In the genomic region with DNA sequence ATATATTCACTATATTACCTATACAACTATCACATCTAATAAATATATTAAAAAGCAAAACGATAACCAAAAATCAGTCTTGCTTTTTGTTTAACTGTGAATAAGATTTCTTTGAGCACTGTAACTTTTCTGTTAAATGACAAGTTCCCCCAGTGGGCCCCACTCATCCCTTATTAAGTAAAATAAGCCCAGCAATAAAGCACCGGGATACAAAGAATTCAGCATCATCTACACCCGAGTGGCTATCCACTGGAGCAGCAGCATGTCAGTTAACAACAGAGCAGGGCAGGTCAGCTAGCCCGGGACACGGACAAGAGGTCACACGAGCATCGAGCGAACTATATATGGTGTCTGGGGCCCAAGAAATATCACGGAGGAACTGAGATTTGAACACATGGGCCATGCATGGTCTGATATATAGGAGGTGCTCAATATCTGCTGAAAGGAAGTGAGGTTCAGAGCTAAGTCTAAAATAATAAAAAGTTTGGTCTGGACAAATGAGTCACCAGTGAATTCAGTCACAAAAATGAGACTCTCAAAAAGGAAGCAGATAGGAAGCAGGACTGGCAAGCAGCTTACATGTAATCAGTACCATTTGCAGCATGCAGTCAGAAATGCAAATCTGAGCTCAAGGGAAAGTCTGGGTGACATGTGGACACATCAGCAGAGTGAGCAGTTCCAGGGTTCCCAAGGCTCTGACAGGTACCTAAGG, we compare ENCODE assay signal across 9 cellular contexts. TPM values are rescaled to one million over a fixed set of nuclear protein-coding genes. Genes with fewer than 3 reads are reported as not detected.
DNase-seq lines count a peak whose midpoint lies in the region; ATAC-seq and TF ChIP-seq lines count a peak whose summit lies in the region.
"Had no signal": no experiment of that assay in that cellular context is flagged by ENCODE, and none has a peak within 500 bp of the region (broad histone marks: within the 10 kb centered on the region; RNA-seq: fewer than 3 reads in every experiment).

No MANE protein-coding gene starts in this region.

- H2AFZ ChIP-seq in H9 (ENCODE audit: low read length): no peak overlapping the region

- H2BK5ac ChIP-seq in H9 (ENCODE audit: insufficient read length, low read length): no peak overlapping the region

- no peak overlapping the region for H3K4ac ChIP-seq in H9 (ENCODE audit: low read depth, low read length)

- no peaks in the 10 kb centered on the region for H3K79me2 ChIP-seq in H9 (ENCODE audit: insufficient read depth, low read length)

- TF ChIP-seq CTCF in H9 (conservative IDR thresholded peaks at IDR 0.05): no peak

- H3K36me3 Mint-ChIP-seq in activated naive CD8-positive, alpha-beta T cell treated with anti-CD3 and anti-CD28 coated beads for 36 hours: peaks cover 17% of the 10 kb centered on the region
- H3K36me3 Mint-ChIP-seq in stimulated activated memory B cell treated with anti-CD40 and anti-IgM and Interleukin-4, amounts not matched to agents 10 μg/mL and 1 μg/mL and 100 μg/mL, for 72 hours: peaks cover 45% of the 10 kb centered on the region
- peaks cover 5 to 20% (median 20%) of the 10 kb centered on the region in 3 experiments; a peak in 6 of 7 replicates for H3K36me3 Mint-ChIP-seq in H9 (ENCODE audit: insufficient read depth in 1 of 3, low read depth in 3 of 3)

- no peak overlapping the region for H2BK120ac ChIP-seq in H9 (ENCODE audit: low read depth, low read length, poor library complexity, severe bottlenecking)

- no peak overlapping the region for H3K27ac ChIP-seq in H9 (ENCODE audit: insufficient read length, low read depth, low read length)

- peaks cover 7% of the 10 kb centered on the region for H3K27me3 Mint-ChIP-seq in activated naive CD8-positive, alpha-beta T cell treated with anti-CD3 and anti-CD28 coated beads for 36 hours
- H3K27me3 Mint-ChIP-seq in stimulated activated memory B cell treated with anti-CD40 and anti-IgM and Interleukin-4, amounts not matched to agents 10 μg/mL and 1 μg/mL and 100 μg/mL, for 72 hours: no peaks in the 10 kb centered on the region
- peaks cover 9% of the 10 kb centered on the region for H3K27me3 Mint-ChIP-seq in H9 (ENCODE audit: low read depth)

- no peak overlapping the region for H3K4me2 ChIP-seq in H9 (ENCODE audit: insufficient read depth, insufficient read length, low read length)

- H3K23me2 ChIP-seq in H9 (ENCODE audit: insufficient read length, low read depth, low read length, poor library complexity, severe bottlenecking): peaks cover 16% of the 10 kb centered on the region

- H2BK20ac ChIP-seq in H9 (ENCODE audit: low read depth, low read length, poor library complexity, severe bottlenecking): no peak overlapping the region

- H2BK12ac ChIP-seq in H9 (ENCODE audit: insufficient read length, low read depth, low read length): no peak overlapping the region

- no peak overlapping the region for H4K5ac ChIP-seq in H9 (ENCODE audit: insufficient read length, low read depth, low read length)

- DNase-seq in AML-193 (lab: John Stamatoyannopoulos, UW) (peak; percentile 12 to 16), GM19238 (ENCODE audit: insufficient read length, low spot score) (peak; percentile 33), DMS53 treated with DMSO at 0.1 percent for 48 hours (lab: John Stamatoyannopoulos, UW; ENCODE audit: unreplicated experiment) (no peak), H9 (no peak)
- no peak for DNase-seq in activated naive CD8-positive, alpha-beta T cell treated with anti-CD3 and anti-CD28 coated beads for 36 hours
- DNase-seq in activated CD8-positive, alpha-beta memory T cell treated with anti-CD3 and anti-CD28 coated beads, Interleukin-2, amount 50 U/mL, for 48 hours: no peak

- no peak overlapping the region for H3K23ac ChIP-seq in H9 (ENCODE audit: insufficient read length, low read depth, low read length)

- peak overlapping the region; percentile 66 for H3K27ac Mint-ChIP-seq in activated naive CD8-positive, alpha-beta T cell treated with anti-CD3 and anti-CD28 coated beads for 36 hours
- H3K27ac Mint-ChIP-seq in stimulated activated memory B cell treated with anti-CD40 and anti-IgM and Interleukin-4, amounts not matched to agents 10 μg/mL and 1 μg/mL and 100 μg/mL, for 72 hours: peak overlapping the region; percentile 96
- H3K27ac Mint-ChIP-seq in H9: no peak overlapping the region

- no peak overlapping the region for H2BK15ac ChIP-seq in H9 (ENCODE audit: low read depth, low read length)

- H3K4me1 Mint-ChIP-seq in activated naive CD8-positive, alpha-beta T cell treated with anti-CD3 and anti-CD28 coated beads for 36 hours: peaks cover 41% of the 10 kb centered on the region
- H3K4me1 Mint-ChIP-seq in stimulated activated memory B cell treated with anti-CD40 and anti-IgM and Interleukin-4, amounts not matched to agents 10 μg/mL and 1 μg/mL and 100 μg/mL, for 72 hours: peaks cover 62% of the 10 kb centered on the region
- H3K4me1 Mint-ChIP-seq in H9: peaks cover 13% of the 10 kb centered on the region in 2 experiments

- H3K56ac ChIP-seq in H9 (ENCODE audit: insufficient read length, low read depth, low read length): no peak overlapping the region

- no peak overlapping the region for H3K9ac ChIP-seq in H9 (ENCODE audit: extremely low read depth, insufficient read length, low read length)

- no peaks in the 10 kb centered on the region for H3K79me1 ChIP-seq in H9 (ENCODE audit: insufficient read depth, low read depth, low read length, poor library complexity, severe bottlenecking)

- H3K4me3 Mint-ChIP-seq in activated naive CD8-positive, alpha-beta T cell treated with anti-CD3 and anti-CD28 coated beads for 36 hours: no peak overlapping the region
- peak overlapping the region; percentile 68 for H3K4me3 Mint-ChIP-seq in stimulated activated memory B cell treated with anti-CD40 and anti-IgM and Interleukin-4, amounts not matched to agents 10 μg/mL and 1 μg/mL and 100 μg/mL, for 72 hours
- H3K4me3 Mint-ChIP-seq in H9: no peak overlapping the region

- peaks cover 5% of the 10 kb centered on the region for H4K20me1 ChIP-seq in H9 (ENCODE audit: control insufficient read depth, insufficient read depth, insufficient read length)

- H4K91ac ChIP-seq in H9 (ENCODE audit: insufficient read length, low read depth, low read length): no peak overlapping the region

- ATAC-seq in HG03135 (IDR thresholded peaks at IDR 0.05; ENCODE audit: unreplicated experiment): peak; percentile 40
- peak; percentile 75 for ATAC-seq in stimulated activated memory B cell treated with anti-CD40 and anti-IgM and Interleukin-4, amounts not matched to agents 10 μg/mL and 1 μg/mL and 100 μg/mL, for 72 hours
- ATAC-seq: HCT116 had no signal

- H3K4me1 ChIP-seq in H9 (ENCODE audit: insufficient read depth, low read length): peaks cover 2% of the 10 kb centered on the region; the same call in 1 of the 2 replicates

- no peak overlapping the region for H4K8ac ChIP-seq in H9 (replicated peaks; ENCODE audit: insufficient read length, low read depth, low read length)

- no peak overlapping the region for H3K18ac ChIP-seq in H9 (ENCODE audit: insufficient read length, low read depth, low read length)

- WGBS in H9 (ENCODE audit: extremely low coverage, insufficient read length, low lambda C conversion rate): 100% methylated on average over 1 of the region's 9 CpGs

- H3K9me3 ChIP-seq in H9 (ENCODE audit: control insufficient read depth, low read depth, low read length): no peaks in the 10 kb centered on the region

- no peaks in the 10 kb centered on the region for H3K9me3 Mint-ChIP-seq in activated naive CD8-positive, alpha-beta T cell treated with anti-CD3 and anti-CD28 coated beads for 36 hours
- no peaks in the 10 kb centered on the region for H3K9me3 Mint-ChIP-seq in stimulated activated memory B cell treated with anti-CD40 and anti-IgM and Interleukin-4, amounts not matched to agents 10 μg/mL and 1 μg/mL and 100 μg/mL, for 72 hours
- H3K9me3 Mint-ChIP-seq in H9: no peaks in the 10 kb centered on the region

- H2AK5ac ChIP-seq in H9 (ENCODE audit: insufficient read length, low read length): no peak overlapping the region

- peaks cover 2% of the 10 kb centered on the region for H3K27me3 ChIP-seq in H9 (ENCODE audit: insufficient read depth, low read length)

- no peak overlapping the region for H3K14ac ChIP-seq in H9 (ENCODE audit: insufficient read depth, low read length)

- H3T11ph ChIP-seq in H9 (ENCODE audit: low read length): no peak overlapping the region

RNA-seq across cellular contexts. Expression of gene ERCC6, which starts 4.1 kb away (rescaled TPM):
- total RNA-seq in activated naive CD8-positive, alpha-beta T cell treated with anti-CD3 and anti-CD28 coated beads for 36 hours: 10 to 100 TPM; 14.2 to 22.1 TPM
- 18.2 and 19.5 TPM in 2 replicates for total RNA-seq in H9 (2021)

Comparison
In these comparisons a context has a peak if more than half of its experiments do, and no peak if none do; other contexts are left out.
1. DNase-seq: peak in AML-193 (2 of 2) and GM19238 (single experiment); none in activated naive CD8-positive, alpha-beta T cell treated with anti-CD3 and anti-CD28 coated beads for 36 hours (single experiment), activated CD8-positive, alpha-beta memory T cell treated with anti-CD3 and anti-CD28 coated beads, Interleukin-2, amount 50 U/mL, for 48 hours (single experiment), DMS53 treated with DMSO at 0.1 percent for 48 hours (single experiment) and H9 (single experiment).
2. H3K27ac Mint-ChIP-seq: peak in activated naive CD8-positive, alpha-beta T cell treated with anti-CD3 and anti-CD28 coated beads for 36 hours (single experiment) and stimulated activated memory B cell treated with anti-CD40 and anti-IgM and Interleukin-4, amounts not matched to agents 10 μg/mL and 1 μg/mL and 100 μg/mL, for 72 hours (single experiment); none in H9 (0 of 3).